20 cellular contexts compared by ENCODE assay signal in the genomic region with DNA sequence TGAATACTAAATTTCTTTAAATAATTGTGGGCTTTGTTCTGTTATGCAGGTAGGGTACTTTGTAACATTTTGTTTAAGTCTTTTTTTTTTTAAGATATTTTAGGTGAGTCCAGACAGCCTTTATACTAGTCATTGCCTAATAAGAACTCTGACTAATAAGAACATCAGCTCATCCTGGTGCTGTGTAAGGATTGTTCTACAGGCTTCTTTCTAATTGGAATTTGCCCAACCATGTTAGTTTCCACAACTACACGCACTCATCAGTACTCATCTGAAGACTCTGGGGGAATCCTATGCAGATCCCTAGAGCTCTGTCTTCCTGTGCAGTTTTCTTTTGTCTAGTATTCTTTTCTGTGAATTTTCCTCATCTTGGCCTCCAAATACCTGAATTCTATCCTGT.
DNase-seq lines count a peak whose midpoint lies in the region; ATAC-seq, FAIRE-seq and TF ChIP-seq lines count a peak whose summit lies in the region.
"Had no signal": no experiment of that assay in that cellular context is flagged by ENCODE, and none has a peak within 500 bp of the region (broad histone marks: within the 10 kb centered on the region; RNA-seq: fewer than 3 reads in every experiment).

No MANE protein-coding gene starts in this region.

- no peak overlapping the region for H3K27ac Mint-ChIP-seq in MCF 10A (ENCODE audit: low read depth, unreplicated experiment)
- H3K27ac Mint-ChIP-seq: B cell; CD4-positive, CD25-positive, alpha-beta regulatory T cell; CD8-positive, alpha-beta T cell had no signal

- CTCF ChIA-PET in MCF 10A (lab: Yijun Ruan, JAX), result interaction anchor here (1.2 kb wide), 1 partner anchor 337 kb away, joined by 4 read pairs; no protein-coding TSS in a partner anchor

- H3K36me3 Mint-ChIP-seq in MCF 10A (ENCODE audit: insufficient read depth, unreplicated experiment), result no peaks in the 10 kb centered on the region
- H3K36me3 Mint-ChIP-seq: CD4-positive, CD25-positive, alpha-beta regulatory T cell; CD8-positive, alpha-beta T cell had no signal

- H3K36me3 ChIP-seq in breast epithelium (no peaks in the 10 kb centered on the region), bronchial epithelial cell (ENCODE audit: control insufficient read depth, insufficient read depth, low read length) (no peaks in the 10 kb centered on the region)
- H3K36me3 ChIP-seq: BLaER1 had no signal

- no peaks in the 10 kb centered on the region for H3K27me3 Mint-ChIP-seq in MCF 10A (ENCODE audit: insufficient read depth, unreplicated experiment)
- H3K27me3 Mint-ChIP-seq: B cell; CD4-positive, CD25-positive, alpha-beta regulatory T cell had no signal

- peak; percentile 25 for ATAC-seq in foreskin keratinocyte
- ATAC-seq in HG03135 (IDR thresholded peaks at IDR 0.05; ENCODE audit: unreplicated experiment), result no peak
- ATAC-seq: CD8-positive, alpha-beta T cell had no signal

- H3K4me3 ChIP-seq in breast epithelium (no peak overlapping the region), bronchial epithelial cell (ENCODE audit: low read depth, low read length) (no peak overlapping the region)
- H3K4me3 ChIP-seq: BLaER1 had no signal

- no TSS peak for BruUV-seq in MCF 10A (replicated peaks; lab: Mats Ljungman, UMichigan)

- DNase-seq in MCF 10A (ENCODE audit: unreplicated experiment), result peak; percentile 9
- DNase-seq in breast epithelium (ENCODE audit: low spot score in 2 of 2), result no peak
- DNase-seq in bronchial epithelial cell (ENCODE audit: low read depth), result peak; percentile 64
- peak; percentile 15 to 52 for DNase-seq in foreskin keratinocyte
- no peak for DNase-seq in midbrain (lab: John Stamatoyannopoulos, UW)
- DNase-seq: Caco-2; CD4-positive, CD25-positive, alpha-beta regulatory T cell; CD8-positive, alpha-beta T cell; DMS153; DND-41; GOT3; H7; HCEC 1CT had no signal

- POLR2A ChIA-PET in MCF 10A (lab: Yijun Ruan, JAX), result interaction anchor here (0.6 to 1.2 kb wide), 2 partner anchors 11 to 30 kb away, joined by 3 read pairs; no protein-coding TSS in a partner anchor

- intact Hi-C loops in MCF 10A (cut with micrococcal nuclease), result no loop called here
- intact Hi-C loops in breast epithelium (cut with DNase I; ENCODE audit: low total_unique reads), result no loop called here

- no peak overlapping the region for H3K4me3 Mint-ChIP-seq in MCF 10A (ENCODE audit: unreplicated experiment)
- H3K4me3 Mint-ChIP-seq: B cell; CD4-positive, CD25-positive, alpha-beta regulatory T cell; CD8-positive, alpha-beta T cell had no signal

- TF ChIP-seq CTCF in MCF 10A (IDR thresholded peaks at IDR 0.05; ENCODE audit: unreplicated experiment), result no peak
- TF ChIP-seq CTCF in breast epithelium (IDR thresholded peaks at IDR 0.05), result no peak
- no peak for TF ChIP-seq CTCF in bronchial epithelial cell (IDR thresholded peaks at IDR 0.05; ENCODE audit: insufficient read depth, low read length, severe bottlenecking)
- TF ChIP-seq CTCF in foreskin keratinocyte (conservative IDR thresholded peaks at IDR 0.05), result no peak

- peaks cover 7% of the 10 kb centered on the region for H3K4me1 Mint-ChIP-seq in MCF 10A (ENCODE audit: insufficient read depth, unreplicated experiment)
- H3K4me1 Mint-ChIP-seq: B cell; CD4-positive, CD25-positive, alpha-beta regulatory T cell had no signal

- H3K27ac ChIP-seq in breast epithelium, result no peak overlapping the region
- H3K27ac ChIP-seq in foreskin keratinocyte, result no peak overlapping the region
- H3K27ac ChIP-seq: 22Rv1, BLaER1, C4-2B had no signal

- no peaks in the 10 kb centered on the region for H3K9me3 ChIP-seq in breast epithelium
- H3K9me3 ChIP-seq: BLaER1, Caco-2 had no signal

- no peaks in the 10 kb centered on the region for H3K4me1 ChIP-seq in breast epithelium
- no peaks in the 10 kb centered on the region for H3K4me1 ChIP-seq in foreskin keratinocyte
- H3K4me1 ChIP-seq: BLaER1, Caco-2 had no signal

- H3K9me3 Mint-ChIP-seq in MCF 10A (ENCODE audit: unreplicated experiment), result no peaks in the 10 kb centered on the region

- TF ChIP-seq POLR2A in breast epithelium (IDR thresholded peaks at IDR 0.05), result no peak

- H3K27me3 ChIP-seq in breast epithelium (no peaks in the 10 kb centered on the region), bronchial epithelial cell (ENCODE audit: control insufficient read depth, insufficient read depth, low read length) (no peaks in the 10 kb centered on the region), foreskin keratinocyte (no peaks in the 10 kb centered on the region)
- H3K27me3 ChIP-seq: BLaER1 had no signal

- no peak for FAIRE-seq in bronchial epithelial cell (lab: Jason Lieb, UNC)
- FAIRE-seq: A204.1, GM12892 had no signal

Comparison
In these comparisons a context has a peak if more than half of its experiments do, and no peak if none do; other contexts are left out.
1. DNase-seq: peak in MCF 10A (single experiment), bronchial epithelial cell (single experiment) and foreskin keratinocyte (2 of 2); none in breast epithelium (0 of 2) and midbrain (single experiment).